9 cellular contexts compared by ENCODE assay signal in the genomic region with DNA sequence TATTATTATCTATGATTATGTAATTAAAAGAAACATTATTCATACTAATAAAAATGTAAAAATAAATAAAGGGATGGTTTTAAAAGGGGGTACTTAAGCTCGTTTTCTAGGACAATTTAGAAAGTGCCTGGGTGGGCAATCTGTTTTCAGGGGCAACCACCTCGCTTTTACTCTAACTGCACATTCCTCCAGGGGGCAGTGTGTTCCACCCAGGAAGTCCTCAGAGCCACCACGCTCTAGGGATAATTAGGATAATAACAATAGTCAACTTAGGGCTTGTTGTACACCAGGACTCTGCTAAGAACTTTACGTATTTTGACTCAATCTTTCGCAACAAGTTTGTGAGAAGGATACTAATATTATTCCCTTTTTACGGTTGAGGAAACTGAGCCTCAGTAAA.
A peak's percentile ranks its signal among the peaks of the same experiment; 100 is the strongest.
DNase-seq lines count a peak whose midpoint lies in the region; ATAC-seq and TF ChIP-seq lines count a peak whose summit lies in the region.
"Had no signal": no experiment of that assay in that cellular context is flagged by ENCODE, and none has a peak within 500 bp of the region (broad histone marks: within the 10 kb centered on the region; RNA-seq: fewer than 3 reads in every experiment).

No MANE protein-coding gene starts in this region.

- no peaks in the 10 kb centered on the region for H4K20me1 ChIP-seq in fibroblast of lung (ENCODE audit: control insufficient read depth, extremely low read depth, insufficient read depth, low read length)

- H3K27me3 ChIP-seq in left ventricle myocardium inferior (ENCODE audit: low read depth), result no peaks in the 10 kb centered on the region
- no peaks in the 10 kb centered on the region for H3K27me3 ChIP-seq in right atrium auricular region
- H3K27me3 ChIP-seq in fibroblast of lung (ENCODE audit: control insufficient read depth, insufficient read depth, low read length), result no peaks in the 10 kb centered on the region
- H3K27me3 ChIP-seq in upper lobe of right lung, result no peaks in the 10 kb centered on the region

- no peak overlapping the region for H3K9ac ChIP-seq in fibroblast of lung (ENCODE audit: insufficient read depth, low read length)

- H3K27ac ChIP-seq in left ventricle myocardium inferior (replicated peaks) (no peak overlapping the region), right atrium auricular region (no peak overlapping the region), fibroblast of lung (ENCODE audit: insufficient read depth, low read length) (no peak overlapping the region), upper lobe of right lung (no peak overlapping the region)

- H3K9me3 ChIP-seq in left ventricle myocardium inferior (replicated peaks), result no peaks in the 10 kb centered on the region
- H3K9me3 ChIP-seq in right atrium auricular region, result no peaks in the 10 kb centered on the region
- no peaks in the 10 kb centered on the region for H3K9me3 ChIP-seq in fibroblast of lung (ENCODE audit: control insufficient read depth, insufficient read depth, low read depth, low read length)
- H3K9me3 ChIP-seq in upper lobe of right lung, result no peaks in the 10 kb centered on the region

- TF ChIP-seq CTCF in left ventricle myocardium inferior (IDR thresholded peaks at IDR 0.05; ENCODE audit: borderline replicate concordance) (peak; percentile 35), right atrium auricular region (IDR thresholded peaks at IDR 0.05) (peak in 1 of 2 donors; percentile 46), fibroblast of lung (conservative IDR thresholded peaks at IDR 0.05 in 1 of 2, IDR thresholded peaks at IDR 0.05 in 1 of 2; ENCODE audit: low read depth in 1 of 2, low read length in 2 of 2) (peak in 1 of 2 donors; percentile 35), upper lobe of right lung (IDR thresholded peaks at IDR 0.05) (peak; percentile 53)

- no peak for ATAC-seq in upper lobe of right lung
- ATAC-seq in esophagus mucosa, result no peak
- ATAC-seq in GM19452 (IDR thresholded peaks at IDR 0.05; ENCODE audit: unreplicated experiment), result no peak

- H3K79me2 ChIP-seq in fibroblast of lung (ENCODE audit: control insufficient read depth, insufficient read depth, low read length), result no peaks in the 10 kb centered on the region

- H3K4me1 ChIP-seq in left ventricle myocardium inferior (no peaks in the 10 kb centered on the region), right atrium auricular region (no peaks in the 10 kb centered on the region), fibroblast of lung (ENCODE audit: control insufficient read depth, extremely low read depth, insufficient read depth, low read length) (no peaks in the 10 kb centered on the region), upper lobe of right lung (no peaks in the 10 kb centered on the region)

- no peak overlapping the region for H2AFZ ChIP-seq in fibroblast of lung (ENCODE audit: low read length)

- intact Hi-C loops in left ventricle myocardium inferior (cut with micrococcal nuclease), result no loop called here
- intact Hi-C loops in upper lobe of right lung (cut with DNase I), result no loop called here

- DNase-seq in left ventricle myocardium inferior (no peak), right atrium auricular region (ENCODE audit: low spot score) (no peak), NAMALWA (ENCODE audit: low spot score) (peak; percentile 27), fibroblast of lung (ENCODE audit: low read depth in 2 of 2) (peak; percentile 10 to 15), upper lobe of right lung (no peak), hypothalamus (lab: John Stamatoyannopoulos, UW) (no peak)
- DNase-seq: amniotic stem cell had no signal

- no peak overlapping the region for H3K4me3 ChIP-seq in left ventricle myocardium inferior
- no peak overlapping the region for H3K4me3 ChIP-seq in right atrium auricular region
- no peak overlapping the region for H3K4me3 ChIP-seq in fibroblast of lung (replicated peaks in 1 of 4; ENCODE audit: control extremely low read depth in 1 of 4, insufficient read depth in 1 of 4, low read depth in 3 of 4, low read length in 4 of 4)
- no peak overlapping the region for H3K4me3 ChIP-seq in upper lobe of right lung

- H3K4me2 ChIP-seq in fibroblast of lung (ENCODE audit: extremely low read depth, insufficient read depth, low read length), result no peak overlapping the region

- H3K36me3 ChIP-seq in left ventricle myocardium inferior (no peaks in the 10 kb centered on the region), right atrium auricular region (no peaks in the 10 kb centered on the region), fibroblast of lung (ENCODE audit: control insufficient read depth, insufficient read depth, low read length) (no peaks in the 10 kb centered on the region), upper lobe of right lung (no peaks in the 10 kb centered on the region)

Comparison
In these comparisons a context has a peak if more than half of its experiments do, and no peak if none do; other contexts are left out.
1. DNase-seq: peak in NAMALWA (single experiment) and fibroblast of lung (2 of 2); none in left ventricle myocardium inferior (single experiment), right atrium auricular region (single experiment), upper lobe of right lung (single experiment) and hypothalamus (0 of 51).